1 cellular context compared by ENCODE assay signal in the genomic region with DNA sequence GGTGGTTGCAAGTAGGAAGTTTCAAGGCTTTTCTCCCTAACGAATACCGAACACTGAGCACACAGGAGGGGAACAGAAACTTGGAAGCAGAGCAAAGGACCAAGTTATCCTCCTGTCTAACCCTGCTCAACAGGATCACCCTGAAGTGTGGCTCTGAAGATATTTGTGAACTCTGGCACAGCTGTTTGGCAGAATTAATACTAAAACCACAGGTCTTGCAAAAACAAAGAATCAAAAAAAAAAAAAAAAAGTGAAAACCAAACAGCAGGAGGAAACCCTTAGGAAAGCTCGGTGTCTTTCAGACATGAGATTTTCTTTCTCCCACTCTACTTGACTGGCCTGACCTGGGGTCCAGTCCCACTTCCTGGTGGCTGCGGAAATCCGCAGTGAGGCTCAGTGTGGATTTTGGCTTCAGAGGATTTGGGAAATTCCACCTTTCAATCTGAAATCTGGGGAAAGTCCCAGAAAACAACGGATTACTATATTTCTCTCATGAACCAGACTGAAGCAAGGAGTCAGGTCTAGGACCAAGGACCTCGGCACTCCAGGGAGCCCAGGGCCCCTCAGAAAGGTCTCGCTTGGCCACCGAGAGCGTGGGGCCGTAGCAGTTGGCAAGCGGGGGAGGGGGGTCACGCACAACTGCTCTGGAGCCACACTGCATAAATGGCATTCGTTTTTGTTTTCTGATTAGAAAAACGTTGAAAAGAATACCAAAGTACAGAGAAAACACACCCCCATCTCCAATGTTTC.
TF ChIP-seq lines count a peak whose summit lies in the region.

No MANE protein-coding gene starts in this region.

TF ChIP-seq in GM12878, 131 proteins besides CTCF, POLR2A, EP300 and RAD21 (continued from another document):
- TF ChIP-seq POLR2AphosphoS2 (IDR thresholded peaks at IDR 0.05; ENCODE audit: low read depth, low read length) (no peak), TCF12 (IDR thresholded peaks at IDR 0.05; ENCODE audit: low read depth, low read length) (no peak), RFX5 (IDR thresholded peaks at IDR 0.05; ENCODE audit: low read depth, low read length) (no peak), YBX1 (IDR thresholded peaks at IDR 0.05) (no peak), LARP7 (IDR thresholded peaks at IDR 0.05) (no peak), MTA2 (IDR thresholded peaks at IDR 0.05; ENCODE audit: low read depth) (no peak; the same call in 1 of the 2 replicates), IKZF1 (conservative IDR thresholded peaks at IDR 0.05) (peak; percentile 42), ZBED1 (IDR thresholded peaks at IDR 0.05; ENCODE audit: borderline replicate concordance) (0 out of 2 replicates have a peak, but pooled peaks have one; percentile 55), BCL11A (IDR thresholded peaks at IDR 0.05; ENCODE audit: low read depth, low read length) (no peak), CBFB (IDR thresholded peaks at IDR 0.05; ENCODE audit: low read depth) (no peak), SREBF1 (IDR thresholded peaks at IDR 0.05; ENCODE audit: low read length) (no peak), RUNX3 (IDR thresholded peaks at IDR 0.05; ENCODE audit: low read length) (no peak), ESRRA (IDR thresholded peaks at IDR 0.05; ENCODE audit: low read length) (no peak), NBN (IDR thresholded peaks at IDR 0.05) (no peak), BMI1 (IDR thresholded peaks at IDR 0.05; ENCODE audit: borderline replicate concordance) (no peak), CHD1 (IDR thresholded peaks at IDR 0.05; ENCODE audit: low read depth, low read length) (0 out of 2 replicates have a peak, but pooled peaks have one; percentile 69), SIN3A (IDR thresholded peaks at IDR 0.05; ENCODE audit: low read depth, low read length) (0 out of 2 replicates have a peak, but pooled peaks have one; percentile 26), SMC3 (IDR thresholded peaks at IDR 0.05; ENCODE audit: borderline replicate concordance, low read length) (no peak), MEF2B (IDR thresholded peaks at IDR 0.05; ENCODE audit: partially characterized antibody, poor library complexity, severe bottlenecking) (no peak), SREBF2 (IDR thresholded peaks at IDR 0.05; ENCODE audit: low read length) (no peak), SUPT20H (IDR thresholded peaks at IDR 0.05; ENCODE audit: borderline replicate concordance, control insufficient read depth, low read depth, low read length) (no peak), PAX5 (IDR thresholded peaks at IDR 0.05; ENCODE audit: borderline replicate concordance, low read depth, low read length) (peak; percentile 89), JUNB (IDR thresholded peaks at IDR 0.05) (no peak), FOXM1 (IDR thresholded peaks at IDR 0.05; ENCODE audit: low read depth, low read length) (no peak), NR2F1 (conservative IDR thresholded peaks at IDR 0.05) (peak; percentile 45), ZNF274 (IDR thresholded peaks at IDR 0.05; ENCODE audit: insufficient read depth, insufficient read length) (no peak), NRF1 (conservative IDR thresholded peaks at IDR 0.05; ENCODE audit: low read depth, low read length) (no peak), POLR2AphosphoS5 (IDR thresholded peaks at IDR 0.05; ENCODE audit: low read length) (peak; percentile 53; the same call in 1 of the 2 replicates), HDAC6 (IDR thresholded peaks at IDR 0.05; ENCODE audit: unreplicated experiment) (no peak), TAF1 (IDR thresholded peaks at IDR 0.05; ENCODE audit: borderline replicate concordance, low read depth, low read length) (peak; percentile 5; the same call in 1 of the 2 replicates), MTA3 (IDR thresholded peaks at IDR 0.05; ENCODE audit: borderline replicate concordance, low read length) (no peak), RELA (IDR thresholded peaks at IDR 0.05; ENCODE audit: borderline replicate concordance, partially characterized antibody) (peak; percentile 49), ASH2L (IDR thresholded peaks at IDR 0.05; ENCODE audit: borderline replicate concordance, low read depth) (no peak)
- TF ChIP-seq, protein P1, sequence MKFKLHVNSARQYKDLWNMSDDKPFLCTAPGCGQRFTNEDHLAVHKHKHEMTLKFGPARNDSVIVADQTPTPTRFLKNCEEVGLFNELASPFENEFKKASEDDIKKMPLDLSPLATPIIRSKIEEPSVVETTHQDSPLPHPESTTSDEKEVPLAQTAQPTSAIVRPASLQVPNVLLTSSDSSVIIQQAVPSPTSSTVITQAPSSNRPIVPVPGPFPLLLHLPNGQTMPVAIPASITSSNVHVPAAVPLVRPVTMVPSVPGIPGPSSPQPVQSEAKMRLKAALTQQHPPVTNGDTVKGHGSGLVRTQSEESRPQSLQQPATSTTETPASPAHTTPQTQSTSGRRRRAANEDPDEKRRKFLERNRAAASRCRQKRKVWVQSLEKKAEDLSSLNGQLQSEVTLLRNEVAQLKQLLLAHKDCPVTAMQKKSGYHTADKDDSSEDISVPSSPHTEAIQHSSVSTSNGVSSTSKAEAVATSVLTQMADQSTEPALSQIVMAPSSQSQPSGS (IDR thresholded peaks at IDR 0.05; ENCODE audit: low read length): no peak
- TF ChIP-seq, protein P2, sequence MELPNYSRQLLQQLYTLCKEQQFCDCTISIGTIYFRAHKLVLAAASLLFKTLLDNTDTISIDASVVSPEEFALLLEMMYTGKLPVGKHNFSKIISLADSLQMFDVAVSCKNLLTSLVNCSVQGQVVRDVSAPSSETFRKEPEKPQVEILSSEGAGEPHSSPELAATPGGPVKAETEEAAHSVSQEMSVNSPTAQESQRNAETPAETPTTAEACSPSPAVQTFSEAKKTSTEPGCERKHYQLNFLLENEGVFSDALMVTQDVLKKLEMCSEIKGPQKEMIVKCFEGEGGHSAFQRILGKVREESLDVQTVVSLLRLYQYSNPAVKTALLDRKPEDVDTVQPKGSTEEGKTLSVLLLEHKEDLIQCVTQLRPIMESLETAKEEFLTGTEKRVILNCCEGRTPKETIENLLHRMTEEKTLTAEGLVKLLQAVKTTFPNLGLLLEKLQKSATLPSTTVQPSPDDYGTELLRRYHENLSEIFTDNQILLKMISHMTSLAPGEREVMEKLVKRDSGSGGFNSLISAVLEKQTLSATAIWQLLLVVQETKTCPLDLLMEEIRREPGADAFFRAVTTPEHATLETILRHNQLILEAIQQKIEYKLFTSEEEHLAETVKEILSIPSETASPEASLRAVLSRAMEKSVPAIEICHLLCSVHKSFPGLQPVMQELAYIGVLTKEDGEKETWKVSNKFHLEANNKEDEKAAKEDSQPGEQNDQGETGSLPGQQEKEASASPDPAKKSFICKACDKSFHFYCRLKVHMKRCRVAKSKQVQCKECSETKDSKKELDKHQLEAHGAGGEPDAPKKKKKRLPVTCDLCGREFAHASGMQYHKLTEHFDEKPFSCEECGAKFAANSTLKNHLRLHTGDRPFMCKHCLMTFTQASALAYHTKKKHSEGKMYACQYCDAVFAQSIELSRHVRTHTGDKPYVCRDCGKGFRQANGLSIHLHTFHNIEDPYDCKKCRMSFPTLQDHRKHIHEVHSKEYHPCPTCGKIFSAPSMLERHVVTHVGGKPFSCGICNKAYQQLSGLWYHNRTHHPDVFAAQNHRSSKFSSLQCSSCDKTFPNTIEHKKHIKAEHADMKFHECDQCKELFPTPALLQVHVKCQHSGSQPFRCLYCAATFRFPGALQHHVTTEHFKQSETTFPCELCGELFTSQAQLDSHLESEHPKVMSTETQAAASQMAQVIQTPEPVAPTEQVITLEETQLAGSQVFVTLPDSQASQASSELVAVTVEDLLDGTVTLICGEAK (IDR thresholded peaks at IDR 0.05; ENCODE audit: borderline replicate concordance): no peak
- TF ChIP-seq, protein P3, sequence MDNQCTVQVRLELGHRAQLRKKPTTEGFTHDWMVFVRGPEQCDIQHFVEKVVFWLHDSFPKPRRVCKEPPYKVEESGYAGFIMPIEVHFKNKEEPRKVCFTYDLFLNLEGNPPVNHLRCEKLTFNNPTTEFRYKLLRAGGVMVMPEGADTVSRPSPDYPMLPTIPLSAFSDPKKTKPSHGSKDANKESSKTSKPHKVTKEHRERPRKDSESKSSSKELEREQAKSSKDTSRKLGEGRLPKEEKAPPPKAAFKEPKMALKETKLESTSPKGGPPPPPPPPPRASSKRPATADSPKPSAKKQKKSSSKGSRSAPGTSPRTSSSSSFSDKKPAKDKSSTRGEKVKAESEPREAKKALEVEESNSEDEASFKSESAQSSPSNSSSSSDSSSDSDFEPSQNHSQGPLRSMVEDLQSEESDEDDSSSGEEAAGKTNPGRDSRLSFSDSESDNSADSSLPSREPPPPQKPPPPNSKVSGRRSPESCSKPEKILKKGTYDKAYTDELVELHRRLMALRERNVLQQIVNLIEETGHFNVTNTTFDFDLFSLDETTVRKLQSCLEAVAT (IDR thresholded peaks at IDR 0.05): peak; percentile 83
- TF ChIP-seq, protein P4, sequence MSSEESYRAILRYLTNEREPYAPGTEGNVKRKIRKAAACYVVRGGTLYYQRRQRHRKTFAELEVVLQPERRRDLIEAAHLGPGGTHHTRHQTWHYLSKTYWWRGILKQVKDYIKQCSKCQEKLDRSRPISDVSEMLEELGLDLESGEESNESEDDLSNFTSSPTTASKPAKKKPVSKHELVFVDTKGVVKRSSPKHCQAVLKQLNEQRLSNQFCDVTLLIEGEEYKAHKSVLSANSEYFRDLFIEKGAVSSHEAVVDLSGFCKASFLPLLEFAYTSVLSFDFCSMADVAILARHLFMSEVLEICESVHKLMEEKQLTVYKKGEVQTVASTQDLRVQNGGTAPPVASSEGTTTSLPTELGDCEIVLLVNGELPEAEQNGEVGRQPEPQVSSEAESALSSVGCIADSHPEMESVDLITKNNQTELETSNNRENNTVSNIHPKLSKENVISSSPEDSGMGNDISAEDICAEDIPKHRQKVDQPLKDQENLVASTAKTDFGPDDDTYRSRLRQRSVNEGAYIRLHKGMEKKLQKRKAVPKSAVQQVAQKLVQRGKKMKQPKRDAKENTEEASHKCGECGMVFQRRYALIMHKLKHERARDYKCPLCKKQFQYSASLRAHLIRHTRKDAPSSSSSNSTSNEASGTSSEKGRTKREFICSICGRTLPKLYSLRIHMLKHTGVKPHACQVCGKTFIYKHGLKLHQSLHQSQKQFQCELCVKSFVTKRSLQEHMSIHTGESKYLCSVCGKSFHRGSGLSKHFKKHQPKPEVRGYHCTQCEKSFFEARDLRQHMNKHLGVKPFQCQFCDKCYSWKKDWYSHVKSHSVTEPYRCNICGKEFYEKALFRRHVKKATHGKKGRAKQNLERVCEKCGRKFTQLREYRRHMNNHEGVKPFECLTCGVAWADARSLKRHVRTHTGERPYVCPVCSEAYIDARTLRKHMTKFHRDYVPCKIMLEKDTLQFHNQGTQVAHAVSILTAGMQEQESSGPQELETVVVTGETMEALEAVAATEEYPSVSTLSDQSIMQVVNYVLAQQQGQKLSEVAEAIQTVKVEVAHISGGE (CRISPR knock-in tag; IDR thresholded peaks at IDR 0.05): no peak
- TF ChIP-seq, protein P5, sequence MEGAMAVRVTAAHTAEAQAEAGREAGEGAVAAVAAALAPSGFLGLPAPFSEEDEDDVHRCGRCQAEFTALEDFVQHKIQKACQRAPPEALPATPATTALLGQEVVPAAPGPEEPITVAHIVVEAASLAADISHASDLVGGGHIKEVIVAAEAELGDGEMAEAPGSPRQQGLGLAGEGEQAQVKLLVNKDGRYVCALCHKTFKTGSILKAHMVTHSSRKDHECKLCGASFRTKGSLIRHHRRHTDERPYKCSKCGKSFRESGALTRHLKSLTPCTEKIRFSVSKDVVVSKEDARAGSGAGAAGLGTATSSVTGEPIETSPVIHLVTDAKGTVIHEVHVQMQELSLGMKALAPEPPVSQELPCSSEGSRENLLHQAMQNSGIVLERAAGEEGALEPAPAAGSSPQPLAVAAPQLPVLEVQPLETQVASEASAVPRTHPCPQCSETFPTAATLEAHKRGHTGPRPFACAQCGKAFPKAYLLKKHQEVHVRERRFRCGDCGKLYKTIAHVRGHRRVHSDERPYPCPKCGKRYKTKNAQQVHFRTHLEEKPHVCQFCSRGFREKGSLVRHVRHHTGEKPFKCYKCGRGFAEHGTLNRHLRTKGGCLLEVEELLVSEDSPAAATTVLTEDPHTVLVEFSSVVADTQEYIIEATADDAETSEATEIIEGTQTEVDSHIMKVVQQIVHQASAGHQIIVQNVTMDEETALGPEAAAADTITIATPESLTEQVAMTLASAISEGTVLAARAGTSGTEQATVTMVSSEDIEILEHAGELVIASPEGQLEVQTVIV (IDR thresholded peaks at IDR 0.05; ENCODE audit: borderline replicate concordance, partially characterized antibody): no peak
- TF ChIP-seq, protein P6, sequence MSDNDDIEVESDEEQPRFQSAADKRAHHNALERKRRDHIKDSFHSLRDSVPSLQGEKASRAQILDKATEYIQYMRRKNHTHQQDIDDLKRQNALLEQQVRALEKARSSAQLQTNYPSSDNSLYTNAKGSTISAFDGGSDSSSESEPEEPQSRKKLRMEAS (IDR thresholded peaks at IDR 0.05; ENCODE audit: low read depth, low read length): no peak
- TF ChIP-seq, protein P7, sequence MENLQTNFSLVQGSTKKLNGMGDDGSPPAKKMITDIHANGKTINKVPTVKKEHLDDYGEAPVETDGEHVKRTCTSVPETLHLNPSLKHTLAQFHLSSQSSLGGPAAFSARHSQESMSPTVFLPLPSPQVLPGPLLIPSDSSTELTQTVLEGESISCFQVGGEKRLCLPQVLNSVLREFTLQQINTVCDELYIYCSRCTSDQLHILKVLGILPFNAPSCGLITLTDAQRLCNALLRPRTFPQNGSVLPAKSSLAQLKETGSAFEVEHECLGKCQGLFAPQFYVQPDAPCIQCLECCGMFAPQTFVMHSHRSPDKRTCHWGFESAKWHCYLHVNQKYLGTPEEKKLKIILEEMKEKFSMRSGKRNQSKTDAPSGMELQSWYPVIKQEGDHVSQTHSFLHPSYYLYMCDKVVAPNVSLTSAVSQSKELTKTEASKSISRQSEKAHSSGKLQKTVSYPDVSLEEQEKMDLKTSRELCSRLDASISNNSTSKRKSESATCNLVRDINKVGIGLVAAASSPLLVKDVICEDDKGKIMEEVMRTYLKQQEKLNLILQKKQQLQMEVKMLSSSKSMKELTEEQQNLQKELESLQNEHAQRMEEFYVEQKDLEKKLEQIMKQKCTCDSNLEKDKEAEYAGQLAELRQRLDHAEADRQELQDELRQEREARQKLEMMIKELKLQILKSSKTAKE (IDR thresholded peaks at IDR 0.05; ENCODE audit: low read depth, poor library complexity, severe bottlenecking): peak; percentile 51
- TF ChIP-seq, protein P8, sequence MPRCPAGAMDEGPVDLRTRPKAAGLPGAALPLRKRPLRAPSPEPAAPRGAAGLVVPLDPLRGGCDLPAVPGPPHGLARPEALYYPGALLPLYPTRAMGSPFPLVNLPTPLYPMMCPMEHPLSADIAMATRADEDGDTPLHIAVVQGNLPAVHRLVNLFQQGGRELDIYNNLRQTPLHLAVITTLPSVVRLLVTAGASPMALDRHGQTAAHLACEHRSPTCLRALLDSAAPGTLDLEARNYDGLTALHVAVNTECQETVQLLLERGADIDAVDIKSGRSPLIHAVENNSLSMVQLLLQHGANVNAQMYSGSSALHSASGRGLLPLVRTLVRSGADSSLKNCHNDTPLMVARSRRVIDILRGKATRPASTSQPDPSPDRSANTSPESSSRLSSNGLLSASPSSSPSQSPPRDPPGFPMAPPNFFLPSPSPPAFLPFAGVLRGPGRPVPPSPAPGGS (IDR thresholded peaks at IDR 0.05; ENCODE audit: borderline replicate concordance, insufficient read depth, low read depth, low read length, poor library complexity, severe bottlenecking): peak; percentile 21
